ENCODE assay signal across 8 cellular contexts in the genomic region with DNA sequence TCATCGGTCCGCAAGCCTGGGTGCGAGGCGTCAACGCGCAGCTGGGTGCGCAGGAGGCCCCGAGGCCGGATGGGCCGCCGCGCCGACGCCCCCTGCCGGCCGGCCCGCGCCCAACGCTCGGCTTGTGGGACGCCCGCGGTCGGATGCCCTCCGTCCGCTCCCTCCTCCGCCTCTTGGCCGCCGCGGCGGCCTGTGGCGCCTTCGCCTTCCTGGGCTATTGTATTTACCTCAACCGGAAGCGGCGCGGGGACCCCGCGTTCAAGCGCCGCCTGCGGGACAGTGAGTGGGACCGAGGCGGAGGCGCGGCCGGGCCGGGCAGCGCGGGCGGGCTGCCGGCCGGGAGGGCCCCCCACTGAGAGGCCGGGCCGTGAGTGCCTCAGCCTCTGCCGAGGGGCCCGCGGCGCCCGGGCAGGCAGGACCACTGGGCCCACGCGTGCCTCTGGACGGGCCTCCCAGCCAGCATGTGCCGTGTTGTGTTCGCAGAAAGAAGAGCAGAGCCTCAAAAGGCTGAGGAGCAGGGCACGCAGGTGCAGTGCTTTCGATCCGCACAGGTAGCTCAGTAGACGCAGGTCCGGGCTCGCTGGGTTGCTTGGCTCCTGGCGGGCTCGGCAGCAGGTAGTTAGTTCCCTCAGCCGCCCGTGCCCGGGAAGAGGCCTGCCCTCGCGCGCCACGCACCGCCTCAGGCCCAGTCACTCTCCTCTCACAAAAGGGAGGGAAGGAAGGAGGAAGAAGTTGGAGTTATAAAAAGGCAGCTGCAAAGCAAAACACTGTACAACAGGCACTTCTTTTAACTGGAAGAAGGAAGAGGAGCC. TPM values are rescaled to one million over a fixed set of nuclear protein-coding genes. Genes with fewer than 3 reads are reported as not detected.
A peak's percentile ranks its signal among the peaks of the same experiment; 100 is the strongest.
DNase-seq lines count a peak whose midpoint lies in the region; ATAC-seq, FAIRE-seq and TF ChIP-seq lines count a peak whose summit lies in the region.

A gene (plus strand): TSS at position 116 of the 812 bp plus-strand sequence. CDS start 28 bp downstream, at position 144.

- peak within 1 kb of the TSS; percentile 51 for H3K4me3 ChIP-seq in A549

- peaks cover 20% of the 10 kb centered on the region for H3K4me1 ChIP-seq in A549

- ATAC-seq in A549: peak; percentile 98
- peak; percentile 95 for ATAC-seq in GM18505 (IDR thresholded peaks at IDR 0.05; ENCODE audit: unreplicated experiment)
- ATAC-seq in HG02970 (IDR thresholded peaks at IDR 0.05; ENCODE audit: low FRiP score, unreplicated experiment): peak; percentile 90

- H3K27ac Mint-ChIP-seq in activated CD4-positive, alpha-beta memory T cell treated with anti-CD3 and anti-CD28 coated beads, Interleukin-2, amount 10 ng/mL, durations not matched to agents 7 days and 5 days: peak within 1 kb of the TSS; percentile 32

- FAIRE-seq in A549 (lab: Jason Lieb, UNC): no peak

- H3K36me3 Mint-ChIP-seq in activated CD4-positive, alpha-beta memory T cell treated with anti-CD3 and anti-CD28 coated beads, Interleukin-2, amount 10 ng/mL, durations not matched to agents 7 days and 5 days (ENCODE audit: low read depth): no peaks in the 10 kb centered on the region

- TF ChIP-seq CTCF in A549 (IDR thresholded peaks at IDR 0.05): peak; percentile 94

- 45% methylated on average over 31 of the region's 81 CpGs for WGBS in A549 (ENCODE audit: missing lambda C conversion rate)

- TF ChIP-seq EP300 in A549 (IDR thresholded peaks at IDR 0.05): no peak

- peak within 1 kb of the TSS; percentile 73 to 95 for H3K27ac ChIP-seq in A549

- TF ChIP-seq POLR2A in A549 (IDR thresholded peaks at IDR 0.05; ENCODE audit: low read length) (peak; percentile 17; the same call in 1 of the 2 replicates), GM18505 (IDR thresholded peaks at IDR 0.05; ENCODE audit: borderline replicate concordance, extremely low read depth, insufficient read depth, insufficient read length) (peak; percentile 57)

- CTCF ChIA-PET in A549 (lab: Yijun Ruan, JAX): interaction anchor here (0.6 to 4.7 kb wide), 27 partner anchors 9 to 292 kb away, joined by 3 to 35 read pairs (median 4); a partner anchor contains a TSS
- CTCF ChIA-PET in activated CD4-positive, alpha-beta memory T cell treated with anti-CD3 and anti-CD28 coated beads, Interleukin-2, amount 10 ng/mL, durations not matched to agents 7 days and 5 days (lab: Charles Lee): interaction anchor here (0.6 to 2.9 kb wide), 18 partner anchors 10 to 121 kb away, joined by 3 to 27 read pairs (median 4); a partner anchor contains a TSS

- H3K4me3 Mint-ChIP-seq in activated CD4-positive, alpha-beta memory T cell treated with anti-CD3 and anti-CD28 coated beads, Interleukin-2, amount 10 ng/mL, durations not matched to agents 7 days and 5 days: peak within 1 kb of the TSS; percentile 67

- POLR2A ChIA-PET in A549 (lab: Yijun Ruan, JAX): interaction anchor here (1.1 kb wide), 1 partner anchor 26 kb away, joined by 3 read pairs; no protein-coding TSS in a partner anchor
- POLR2A ChIA-PET in activated CD4-positive, alpha-beta memory T cell treated with anti-CD3 and anti-CD28 coated beads, Interleukin-2, amount 10 ng/mL, durations not matched to agents 7 days and 5 days (lab: Charles Lee): interaction anchor here (0.6 to 4.2 kb wide), 6 partner anchors 27 to 151 kb away, joined by 3 to 32 read pairs (median 4); a partner anchor contains a TSS

- no peaks in the 10 kb centered on the region for H3K9me3 Mint-ChIP-seq in activated CD4-positive, alpha-beta memory T cell treated with anti-CD3 and anti-CD28 coated beads, Interleukin-2, amount 10 ng/mL, durations not matched to agents 7 days and 5 days

- peaks cover 13% of the 10 kb centered on the region for H3K4me1 Mint-ChIP-seq in activated CD4-positive, alpha-beta memory T cell treated with anti-CD3 and anti-CD28 coated beads, Interleukin-2, amount 10 ng/mL, durations not matched to agents 7 days and 5 days

- H3K27me3 Mint-ChIP-seq in activated CD4-positive, alpha-beta memory T cell treated with anti-CD3 and anti-CD28 coated beads, Interleukin-2, amount 10 ng/mL, durations not matched to agents 7 days and 5 days: no peaks in the 10 kb centered on the region

- peak; percentile 22 to 62; a peak in 4 of 5 replicates for TF ChIP-seq RAD21 in A549 (conservative IDR thresholded peaks at IDR 0.05 in 1 of 2, IDR thresholded peaks at IDR 0.05 in 1 of 2)

- H3K9me3 ChIP-seq in A549: no peaks in the 10 kb centered on the region

- DNase-seq in A549 (ENCODE audit: low read depth in 1 of 2, low spot score in 1 of 2) (peak; percentile 65 to 69), NCI-H2171 (lab: John Stamatoyannopoulos, UW) (peak; percentile 67), ecto neural progenitor cell (ENCODE audit: low spot score) (peak; percentile 89), lung microvascular endothelial cell (ENCODE audit: low read depth in 2 of 2) (peak; percentile 65 to 70)
- DNase-seq in activated CD4-positive, alpha-beta memory T cell treated with anti-CD3 and anti-CD28 coated beads, Interleukin-2, amount 10 ng/mL, durations not matched to agents 7 days and 5 days: peak; percentile 76
- peak; percentile 39 to 66 (median 53) for DNase-seq in stimulated activated CD4-positive, alpha-beta T cell treated with anti-CD3 and anti-CD28 coated beads, TNF-alpha, amount 100 ng/mL, for 48 hours (ENCODE audit: low read depth in 3 of 3)

- peak within 1 kb of the TSS; percentile 77 for H3K4me2 ChIP-seq in A549

TF ChIP-seq in A549, 52 proteins besides CTCF, POLR2A, EP300 and RAD21 (continues in another document):
- TF ChIP-seq JUN (IDR thresholded peaks at IDR 0.05): peak in 1 of 2 experiments; percentile 61; a peak in 2 of 5 replicates
- TF ChIP-seq PHF8 (IDR thresholded peaks at IDR 0.05; ENCODE audit: borderline replicate concordance, low read depth): peak; percentile 28; the same call in 1 of the 2 replicates
- TF ChIP-seq, protein P1, sequence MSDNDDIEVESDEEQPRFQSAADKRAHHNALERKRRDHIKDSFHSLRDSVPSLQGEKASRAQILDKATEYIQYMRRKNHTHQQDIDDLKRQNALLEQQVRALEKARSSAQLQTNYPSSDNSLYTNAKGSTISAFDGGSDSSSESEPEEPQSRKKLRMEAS (IDR thresholded peaks at IDR 0.05): peak; percentile 95
- TF ChIP-seq, protein P2, sequence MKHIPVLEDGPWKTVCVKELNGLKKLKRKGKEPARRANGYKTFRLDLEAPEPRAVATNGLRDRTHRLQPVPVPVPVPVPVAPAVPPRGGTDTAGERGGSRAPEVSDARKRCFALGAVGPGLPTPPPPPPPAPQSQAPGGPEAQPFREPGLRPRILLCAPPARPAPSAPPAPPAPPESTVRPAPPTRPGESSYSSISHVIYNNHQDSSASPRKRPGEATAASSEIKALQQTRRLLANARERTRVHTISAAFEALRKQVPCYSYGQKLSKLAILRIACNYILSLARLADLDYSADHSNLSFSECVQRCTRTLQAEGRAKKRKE (CRISPR knock-in tag; IDR thresholded peaks at IDR 0.05; ENCODE audit: low read depth): no peak
- no peak for TF ChIP-seq RCOR1 (IDR thresholded peaks at IDR 0.05; ENCODE audit: low read depth, low read length)
- no peak for TF ChIP-seq MYC (IDR thresholded peaks at IDR 0.05; ENCODE audit: borderline replicate concordance, low read length)
- no peak for TF ChIP-seq NPAS2 (CRISPR knock-in tag; IDR thresholded peaks at IDR 0.05; ENCODE audit: borderline replicate concordance)
- TF ChIP-seq SMC3 (IDR thresholded peaks at IDR 0.05): peak; percentile 62
- TF ChIP-seq, protein P3, sequence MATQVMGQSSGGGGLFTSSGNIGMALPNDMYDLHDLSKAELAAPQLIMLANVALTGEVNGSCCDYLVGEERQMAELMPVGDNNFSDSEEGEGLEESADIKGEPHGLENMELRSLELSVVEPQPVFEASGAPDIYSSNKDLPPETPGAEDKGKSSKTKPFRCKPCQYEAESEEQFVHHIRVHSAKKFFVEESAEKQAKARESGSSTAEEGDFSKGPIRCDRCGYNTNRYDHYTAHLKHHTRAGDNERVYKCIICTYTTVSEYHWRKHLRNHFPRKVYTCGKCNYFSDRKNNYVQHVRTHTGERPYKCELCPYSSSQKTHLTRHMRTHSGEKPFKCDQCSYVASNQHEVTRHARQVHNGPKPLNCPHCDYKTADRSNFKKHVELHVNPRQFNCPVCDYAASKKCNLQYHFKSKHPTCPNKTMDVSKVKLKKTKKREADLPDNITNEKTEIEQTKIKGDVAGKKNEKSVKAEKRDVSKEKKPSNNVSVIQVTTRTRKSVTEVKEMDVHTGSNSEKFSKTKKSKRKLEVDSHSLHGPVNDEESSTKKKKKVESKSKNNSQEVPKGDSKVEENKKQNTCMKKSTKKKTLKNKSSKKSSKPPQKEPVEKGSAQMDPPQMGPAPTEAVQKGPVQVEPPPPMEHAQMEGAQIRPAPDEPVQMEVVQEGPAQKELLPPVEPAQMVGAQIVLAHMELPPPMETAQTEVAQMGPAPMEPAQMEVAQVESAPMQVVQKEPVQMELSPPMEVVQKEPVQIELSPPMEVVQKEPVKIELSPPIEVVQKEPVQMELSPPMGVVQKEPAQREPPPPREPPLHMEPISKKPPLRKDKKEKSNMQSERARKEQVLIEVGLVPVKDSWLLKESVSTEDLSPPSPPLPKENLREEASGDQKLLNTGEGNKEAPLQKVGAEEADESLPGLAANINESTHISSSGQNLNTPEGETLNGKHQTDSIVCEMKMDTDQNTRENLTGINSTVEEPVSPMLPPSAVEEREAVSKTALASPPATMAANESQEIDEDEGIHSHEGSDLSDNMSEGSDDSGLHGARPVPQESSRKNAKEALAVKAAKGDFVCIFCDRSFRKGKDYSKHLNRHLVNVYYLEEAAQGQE (IDR thresholded peaks at IDR 0.05): no peak
- TF ChIP-seq CBX8 (IDR thresholded peaks at IDR 0.05): no peak
- TF ChIP-seq ZNF302 (CRISPR knock-in tag; IDR thresholded peaks at IDR 0.05): no peak
- TF ChIP-seq, protein P4, sequence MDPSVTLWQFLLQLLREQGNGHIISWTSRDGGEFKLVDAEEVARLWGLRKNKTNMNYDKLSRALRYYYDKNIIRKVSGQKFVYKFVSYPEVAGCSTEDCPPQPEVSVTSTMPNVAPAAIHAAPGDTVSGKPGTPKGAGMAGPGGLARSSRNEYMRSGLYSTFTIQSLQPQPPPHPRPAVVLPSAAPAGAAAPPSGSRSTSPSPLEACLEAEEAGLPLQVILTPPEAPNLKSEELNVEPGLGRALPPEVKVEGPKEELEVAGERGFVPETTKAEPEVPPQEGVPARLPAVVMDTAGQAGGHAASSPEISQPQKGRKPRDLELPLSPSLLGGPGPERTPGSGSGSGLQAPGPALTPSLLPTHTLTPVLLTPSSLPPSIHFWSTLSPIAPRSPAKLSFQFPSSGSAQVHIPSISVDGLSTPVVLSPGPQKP (IDR thresholded peaks at IDR 0.05; ENCODE audit: low read depth, low read length): no peak

RNA-seq across cellular contexts. Expression of the gene that starts here (rescaled TPM):
- polyA plus RNA-seq in A549 (2011; rRNA removed) (not detected in 2 replicates), A549 (2017; fragmentation: RNase III; extraction: RNeasy Plus Mini Kit Qiagen cat#74134 plus additional on column Dnase treatment) (not detected in 3 replicates)
- not detected in 2 replicates for polyA plus RNA-seq in A549 (2012; cell fraction: cytosol; rRNA removed)
- not detected in 2 replicates for polyA plus RNA-seq in A549 (2012; cell fraction: nucleus; rRNA removed)
- polyA minus RNA-seq in A549 (2011; rRNA and poly(A)+ RNA removed): not detected in 2 replicates
- not detected for total RNA-seq in activated CD4-positive, alpha-beta memory T cell treated with anti-CD3 and anti-CD28 coated beads, Interleukin-2, amount 10 ng/mL, durations not matched to agents 7 days and 5 days
- total RNA-seq in lung microvascular endothelial cell: not detected in 2 replicates

Comparison
In these comparisons a context has a peak if more than half of its experiments do, and no peak if none do; other contexts are left out.
1. Peak in every context shown above with its lines: DNase-seq, ATAC-seq, H3K4me3 ChIP-seq and H3K27ac ChIP-seq.
2. Peak in DNase-seq, ATAC-seq, H3K4me3 ChIP-seq, H3K27ac ChIP-seq and H3K4me2 ChIP-seq in A549; RNA of the gene not detected or under 1 TPM.
3. Peak in DNase-seq in activated CD4-positive, alpha-beta memory T cell treated with anti-CD3 and anti-CD28 coated beads, Interleukin-2, amount 10 ng/mL, durations not matched to agents 7 days and 5 days; RNA of the gene not detected or under 1 TPM.
4. Peak in DNase-seq in lung microvascular endothelial cell; RNA of the gene not detected or under 1 TPM.